In genomic region chr7:110257673-110258072, GRCh38 we compare ENCODE assay signal across 32 cellular contexts.
"Had no signal": no experiment of that assay in that cellular context is flagged by ENCODE, and none has a peak within 500 bp of the region (broad histone marks: within the 10 kb centered on the region; RNA-seq: fewer than 3 reads in every experiment).

No MANE protein-coding gene starts in this region.

- DNase-seq: activated effector memory CD4-positive, alpha-beta T cell treated with anti-CD3 and anti-CD28 coated beads, Interleukin-2, amount 50 U/mL, for 16 hours; activated effector memory CD4-positive, alpha-beta T cell treated with Interleukin-2 at 50 U/mL for 16 hours; activated gamma-delta T cell; activated gamma-delta T cell treated with Interleukin-2 at 50 U/mL for 16 hours; activated naive CD4-positive, alpha-beta T cell; activated naive CD4-positive, alpha-beta T cell treated with anti-CD3 and anti-CD28 coated beads for 36 hours; activated naive CD4-positive, alpha-beta T cell treated with anti-CD3 and anti-CD28 coated beads, Interleukin-2, amount 10 ng/mL, durations not matched to agents 7 days and 5 days; activated naive CD4-positive, alpha-beta T cell treated with anti-CD3 and anti-CD28 coated beads, Interleukin-2, amount 50 U/mL, for 16 hours; activated naive CD4-positive, alpha-beta T cell treated with Interleukin-2 at 50 U/mL for 16 hours; activated naive CD8-positive, alpha-beta T cell treated with anti-CD3 and anti-CD28 coated beads for 36 hours; activated naive CD8-positive, alpha-beta T cell treated with anti-CD3 and anti-CD28 coated beads, Interleukin-2, amount 10 ng/mL, durations not matched to agents 7 days and 5 days; activated naive CD8-positive, alpha-beta T cell treated with anti-CD3 and anti-CD28 coated beads, Interleukin-2, amount 50 U/mL, for 24 hours; activated T-cell treated with anti-CD3 and anti-CD28 coated beads, Interleukin-2, amount 50 U/mL, for 1 hour; activated T-cell treated with anti-CD3 and anti-CD28 coated beads, Interleukin-2, amount 50 U/mL, for 24 hours; activated T-cell treated with anti-CD3 and anti-CD28 coated beads, Interleukin-2, amount 50 U/mL, for 4 hours; activated T-cell treated with anti-CD3 and anti-CD28 coated beads, Interleukin-2, amount 50 U/mL, for 48 hours; activated T-cell treated with anti-CD3 and anti-CD28 coated beads, Interleukin-2, amount 50 U/mL, for 72 hours; adrenal gland; amniotic stem cell; amygdala; anterior cingulate cortex; aorta; body of pancreas; brain microvascular endothelial cell; caudate nucleus; central memory CD4-positive, alpha-beta T cell; cerebellar nuclear complex had no signal

- H3K36me3 ChIP-seq: adrenal gland, ascending aorta, brain microvascular endothelial cell, breast epithelium, cardiac muscle cell had no signal

- H3K9me3 ChIP-seq: adrenal gland, ascending aorta, body of pancreas, breast epithelium had no signal

- H3K27ac ChIP-seq: adrenal gland, ascending aorta, body of pancreas, brain microvascular endothelial cell, breast epithelium, cardiac muscle cell had no signal

- ATAC-seq: activated naive CD4-positive, alpha-beta T cell treated with anti-CD3 and anti-CD28 coated beads, Interleukin-2, amount 50 U/mL, for 72 hours; activated naive CD8-positive, alpha-beta T cell treated with anti-CD3 and anti-CD28 coated beads, Interleukin-2, amount 50 U/mL, for 24 hours; activated T-cell treated with anti-CD3 and anti-CD28 coated beads, Interleukin-2, amount 50 U/mL, for 4 hours; activated T-cell treated with anti-CD3 and anti-CD28 coated beads, Interleukin-2, amount 50 U/mL, for 72 hours; activated T-helper 17 cell treated with anti-CD3 and anti-CD28 coated beads, Interleukin-2, amount 50 U/mL, for 72 hours; body of pancreas had no signal

- H3K27me3 ChIP-seq: adrenal gland, ascending aorta, body of pancreas, brain microvascular endothelial cell, breast epithelium, cardiac muscle cell had no signal

- H3K4me3 ChIP-seq: adrenal gland, ascending aorta, body of pancreas, breast epithelium, cardiac muscle cell had no signal

- H3K4me1 ChIP-seq: adrenal gland, ascending aorta, body of pancreas, breast epithelium had no signal
